ENCODE assay signal across 33 cellular contexts in genomic region chr14:72568296-72568992, GRCh38.
"Had no signal": no experiment of that assay in that cellular context is flagged by ENCODE, and none has a peak within 500 bp of the region (broad histone marks: within the 10 kb centered on the region; RNA-seq: fewer than 3 reads in every experiment).

No MANE protein-coding gene starts in this region.

- FAIRE-seq: endothelial cell of umbilical vein, TTC549 had no signal

- H3K4me1 ChIP-seq: adrenal gland, prostate gland, upper lobe of left lung had no signal

- H3K36me3 ChIP-seq: adrenal gland, cardiac muscle cell, gastroesophageal sphincter, neutrophil, ovary, prostate gland, spleen, thoracic aorta, upper lobe of left lung had no signal

- H3K27ac Mint-ChIP-seq: activated naive CD4-positive, alpha-beta T cell treated with anti-CD3 and anti-CD28 coated beads for 36 hours; activated naive CD8-positive, alpha-beta T cell treated with anti-CD3 and anti-CD28 coated beads for 36 hours; activated T-helper 1 cell treated with anti-CD3 and anti-CD28 coated beads, Interleukin-12 subunit alpha, Interleukin-12 subunit beta, Interleukin-2, Interleukin-4 antibody, amounts not matched to agents 30 ng/mL and 10 ng/mL and 1 ng/mL, durations not matched to agents 14 hours and 24 hours and 36 hours; effector memory CD8-positive, alpha-beta T cell; memory B cell; natural killer cell; T-helper 1 cell treated with Interleukin-12 subunit alpha and Interleukin-12 subunit beta and Interleukin-4 antibody, amounts not matched to agents 30 μg/mL and 1 μg/mL, for 36 hours had no signal

- DNase-seq: activated CD4-positive, alpha-beta T cell treated with anti-CD3 and anti-CD28 coated beads for 48 hours; activated CD4-positive, alpha-beta T cell treated with anti-CD3 and anti-CD28 coated beads, Interleukin-2, amount 50 U/mL, for 48 hours; activated CD8-positive, alpha-beta memory T cell treated with anti-CD3 and anti-CD28 coated beads for 24 hours; activated effector memory CD4-positive, alpha-beta T cell treated with anti-CD3 and anti-CD28 coated beads, Interleukin-2, amount 50 U/mL, for 16 hours; activated naive CD4-positive, alpha-beta T cell treated with anti-CD3 and anti-CD28 coated beads for 36 hours; activated naive CD8-positive, alpha-beta T cell treated with anti-CD3 and anti-CD28 coated beads for 36 hours; adrenal gland; aorta; effector memory CD8-positive, alpha-beta T cell; islet precursor cell; left ventricle myocardium superior; natural killer cell; ovary; spleen; stimulated activated naive CD8-positive, alpha-beta T cell treated with anti-CD3 and anti-CD28 coated beads, Interleukin-15, Interleukin-2, amounts not matched to agents 100 U/mL and 50 U/mL, for 24 hours; SW 1271; T-helper 9 cell; upper lobe of left lung had no signal

- H3K4me3 Mint-ChIP-seq: activated naive CD4-positive, alpha-beta T cell treated with anti-CD3 and anti-CD28 coated beads for 36 hours; activated naive CD8-positive, alpha-beta T cell treated with anti-CD3 and anti-CD28 coated beads for 36 hours; activated T-helper 1 cell treated with anti-CD3 and anti-CD28 coated beads, Interleukin-12 subunit alpha, Interleukin-12 subunit beta, Interleukin-2, Interleukin-4 antibody, amounts not matched to agents 30 ng/mL and 10 ng/mL and 1 ng/mL, durations not matched to agents 14 hours and 24 hours and 36 hours; effector memory CD8-positive, alpha-beta T cell; memory B cell; natural killer cell; T-helper 1 cell treated with Interleukin-12 subunit alpha and Interleukin-12 subunit beta and Interleukin-4 antibody, amounts not matched to agents 30 μg/mL and 1 μg/mL, for 36 hours had no signal

- ATAC-seq: activated CD4-positive, CD25-positive, alpha-beta regulatory T cell treated with anti-CD3 and anti-CD28 coated beads, Interleukin-2, amount 50 U/mL, for 24 hours; body of pancreas; effector memory CD8-positive, alpha-beta T cell; gastroesophageal sphincter; left ventricle myocardium superior; natural killer cell; stimulated activated naive CD8-positive, alpha-beta T cell treated with anti-CD3 and anti-CD28 coated beads, Interleukin-15, Interleukin-2, amounts not matched to agents 100 U/mL and 50 U/mL, for 24 hours had no signal

- H3K4me3 ChIP-seq: adrenal gland, body of pancreas, cardiac muscle cell, coronary artery, gastroesophageal sphincter, hepatocyte, ovary, prostate gland, spleen, thoracic aorta, upper lobe of left lung had no signal

- H3K36me3 Mint-ChIP-seq: activated naive CD8-positive, alpha-beta T cell treated with anti-CD3 and anti-CD28 coated beads for 36 hours; memory B cell; natural killer cell had no signal

- H3K9me3 ChIP-seq: adrenal gland, body of pancreas, gastroesophageal sphincter, neutrophil, ovary, prostate gland, spleen, thoracic aorta, upper lobe of left lung had no signal

- H3K4me2 ChIP-seq: hepatocyte had no signal

- H3K27me3 ChIP-seq: adrenal gland, body of pancreas, cardiac muscle cell, gastroesophageal sphincter, hepatocyte, ovary, spleen, upper lobe of left lung had no signal

- H3K9me3 Mint-ChIP-seq: activated naive CD8-positive, alpha-beta T cell treated with anti-CD3 and anti-CD28 coated beads for 36 hours; activated T-helper 1 cell treated with anti-CD3 and anti-CD28 coated beads, Interleukin-12 subunit alpha, Interleukin-12 subunit beta, Interleukin-2, Interleukin-4 antibody, amounts not matched to agents 30 ng/mL and 10 ng/mL and 1 ng/mL, durations not matched to agents 14 hours and 24 hours and 36 hours; effector memory CD8-positive, alpha-beta T cell; natural killer cell had no signal

- H3K4me1 Mint-ChIP-seq: natural killer cell had no signal

- H3K79me2 ChIP-seq: hepatocyte had no signal

- H3K27ac ChIP-seq: adrenal gland, body of pancreas, cardiac muscle cell, coronary artery, gastroesophageal sphincter, hepatocyte, neutrophil, ovary, prostate gland, spleen, thoracic aorta, upper lobe of left lung, VCaP had no signal

- H2AFZ ChIP-seq: hepatocyte had no signal

- H3K27me3 Mint-ChIP-seq: activated naive CD8-positive, alpha-beta T cell treated with anti-CD3 and anti-CD28 coated beads for 36 hours had no signal
